Comparison of ENCODE assay signal across 20 cellular contexts in genomic region chr6:121465101-121465500, GRCh38. TPM values are rescaled to one million over a fixed set of nuclear protein-coding genes. Genes with fewer than 3 reads are reported as not detected.
A peak's percentile ranks its signal among the peaks of the same experiment; 100 is the strongest.
DNase-seq lines count a peak whose midpoint lies in the region; ATAC-seq, FAIRE-seq and TF ChIP-seq lines count a peak whose summit lies in the region.
"Had no signal": no experiment of that assay in that cellular context is flagged by ENCODE, and none has a peak within 500 bp of the region (broad histone marks: within the 10 kb centered on the region; RNA-seq: fewer than 3 reads in every experiment).

No MANE protein-coding gene starts in this region.

- H3K4me3 ChIP-seq in GM23338 (no peak overlapping the region), H1 (ENCODE audit: extremely low read depth in 1 of 4, insufficient read depth in 2 of 4, low read depth in 3 of 4, low read length in 4 of 4) (no peak overlapping the region), smooth muscle cell (no peak overlapping the region)

- POLR2A ChIA-PET in H1 (lab: Charles Lee; ENCODE audit: partially characterized antibody), result interaction anchor here (1.2 kb wide), 1 partner anchor 11 kb away, joined by 3 read pairs; no protein-coding TSS in a partner anchor

- no peak overlapping the region for H2BK12ac ChIP-seq in H1 (ENCODE audit: low read depth, low read length)

- H3K4me1 ChIP-seq in GM23338 (ENCODE audit: insufficient read depth), result no peaks in the 10 kb centered on the region
- H3K4me1 ChIP-seq in H1 (replicated peaks in 1 of 4; ENCODE audit: control insufficient read depth in 3 of 4, insufficient read depth in 4 of 4, low read length in 3 of 4), result no peaks in the 10 kb centered on the region
- H3K4me1 ChIP-seq in smooth muscle cell (ENCODE audit: low read depth), result no peaks in the 10 kb centered on the region

- no peaks in the 10 kb centered on the region for H4K20me1 ChIP-seq in GM23338 (replicated peaks; ENCODE audit: insufficient read depth)
- no peaks in the 10 kb centered on the region for H4K20me1 ChIP-seq in H1 (replicated peaks in 1 of 2; ENCODE audit: control insufficient read depth in 1 of 2, insufficient read depth in 2 of 2, low read length in 2 of 2)
- no peaks in the 10 kb centered on the region for H4K20me1 ChIP-seq in smooth muscle cell (ENCODE audit: low read depth)

- no peak overlapping the region for H3K56ac ChIP-seq in H1 (replicated peaks; ENCODE audit: insufficient read length, low read depth, low read length)

- peak overlapping the region; percentile 25; the same call in 1 of the 2 replicates for H2BK15ac ChIP-seq in H1 (ENCODE audit: low read length)

- no peak overlapping the region for H3K18ac ChIP-seq in H1 (ENCODE audit: extremely low read depth, low read length)

- H2AFZ ChIP-seq in GM23338 (peak overlapping the region; percentile 57; the same call in 1 of the 2 replicates), H1 (ENCODE audit: low read length) (peak overlapping the region; percentile 25), smooth muscle cell (ENCODE audit: low read depth) (peak overlapping the region; percentile 27)

- H2BK20ac ChIP-seq in H1 (ENCODE audit: low read length), result 0 out of 2 replicates have a peak overlapping the region, but pooled peaks have one; percentile 17

- TF ChIP-seq CTCF in GM23338 (conservative IDR thresholded peaks at IDR 0.05; ENCODE audit: low read depth in 2 of 2) (no peak), H1 (IDR thresholded peaks at IDR 0.05; ENCODE audit: control extremely low read depth in 1 of 3, insufficient read depth in 1 of 3, low read depth in 1 of 3, low read length in 3 of 3) (no peak), smooth muscle cell (IDR thresholded peaks at IDR 0.05; ENCODE audit: borderline replicate concordance, insufficient read depth, poor library complexity, severe bottlenecking) (no peak)

- H3K79me2 ChIP-seq in GM23338 (replicated peaks; ENCODE audit: insufficient read depth), result no peaks in the 10 kb centered on the region
- no peaks in the 10 kb centered on the region for H3K79me2 ChIP-seq in H1 (ENCODE audit: control insufficient read depth in 1 of 2, insufficient read depth in 2 of 2, low read length in 2 of 2)
- H3K79me2 ChIP-seq in smooth muscle cell (ENCODE audit: low read depth), result no peaks in the 10 kb centered on the region

- H2BK120ac ChIP-seq in H1 (replicated peaks; ENCODE audit: low read depth, low read length), result no peak overlapping the region

- no peaks in the 10 kb centered on the region for H3K4me1 Mint-ChIP-seq in GM23338
- H3K4me1 Mint-ChIP-seq: CD4-positive, CD25-positive, alpha-beta regulatory T cell had no signal

- H3K27me3 ChIP-seq in GM23338 (ENCODE audit: insufficient read depth), result no peaks in the 10 kb centered on the region
- H3K27me3 ChIP-seq in H1 (replicated peaks in 1 of 4; ENCODE audit: control insufficient read depth in 3 of 4, extremely low read depth in 1 of 4, insufficient read depth in 3 of 4, low read length in 3 of 4), result no peaks in the 10 kb centered on the region
- no peaks in the 10 kb centered on the region for H3K27me3 ChIP-seq in smooth muscle cell (ENCODE audit: low read depth)

- H3K4me2 ChIP-seq in GM23338, result no peak overlapping the region
- no peak overlapping the region for H3K4me2 ChIP-seq in H1 (ENCODE audit: insufficient read depth in 1 of 2, low read depth in 2 of 2, low read length in 2 of 2)
- no peak overlapping the region for H3K4me2 ChIP-seq in smooth muscle cell
- H3K4me2 ChIP-seq: KMS-11 had no signal

- H4K91ac ChIP-seq in H1 (replicated peaks; ENCODE audit: insufficient read length, low read length), result no peak overlapping the region

- 92% methylated on average over 6 of the region's 6 CpGs; no CpG with 5 or more reads in 1 of the 2 experiments for WGBS in H1 (ENCODE audit: extremely low coverage in 1 of 2, insufficient coverage in 1 of 2, insufficient read length in 1 of 2, insufficient replicate concordance in 2 of 2, low coverage in 1 of 2, low lambda C conversion rate in 2 of 2, missing lambda C conversion rate in 1 of 2), 2 experiments
- WGBS in smooth muscle cell (ENCODE audit: low lambda C conversion rate), result 95% methylated on average over 6 of the region's 6 CpGs

- H3K9me2 ChIP-seq in GM23338 (ENCODE audit: insufficient read depth), result no peaks in the 10 kb centered on the region

- H3K27ac ChIP-seq in GM23338 (ENCODE audit: low read depth) (no peak overlapping the region), H1 (ENCODE audit: low read depth, low read length) (no peak overlapping the region), smooth muscle cell (ENCODE audit: low read depth) (no peak overlapping the region)
- H3K27ac ChIP-seq: KMS-11 had no signal

- H3F3A ChIP-seq in GM23338 (replicated peaks; ENCODE audit: low read depth) (no peaks in the 10 kb centered on the region), smooth muscle cell (ENCODE audit: low read depth) (no peaks in the 10 kb centered on the region)

- no peaks in the 10 kb centered on the region for H3K36me3 ChIP-seq in GM23338 (ENCODE audit: insufficient read depth)
- H3K36me3 ChIP-seq in H1 (ENCODE audit: control insufficient read depth in 2 of 4, insufficient read depth in 4 of 4, low read length in 3 of 4), result no peaks in the 10 kb centered on the region
- H3K36me3 ChIP-seq in smooth muscle cell (ENCODE audit: low read depth), result no peaks in the 10 kb centered on the region

- DNase-seq in GM23338 (ENCODE audit: low spot score) (no peak), H1 (ENCODE audit: low read depth in 1 of 2, low spot score in 2 of 2) (no peak), kidney tubule cell (ENCODE audit: low spot score) (peak; percentile 33), smooth muscle cell (lab: John Stamatoyannopoulos, UW; ENCODE audit: unreplicated experiment) (no peak), DMS 273 (lab: John Stamatoyannopoulos, UW; ENCODE audit: unreplicated experiment) (no peak)
- DNase-seq in activated CD8-positive, alpha-beta memory T cell treated with anti-CD3 and anti-CD28 coated beads, Interleukin-2, amount 50 U/mL, for 48 hours, result no peak
- DNase-seq in activated effector memory CD4-positive, alpha-beta T cell treated with anti-CD3 and anti-CD28 coated beads, Interleukin-2, amount 50 U/mL, for 16 hours, result no peak
- DNase-seq: AML-193; CD4-positive, CD25-positive, alpha-beta regulatory T cell; COR-L47; EL; NCI-H1417 treated with DMSO at 0.1 percent for 48 hours; NCI-H187 treated with DMSO at 0.1 percent for 48 hours; NCI-H226; NCI-H524; NCI-H82; RPMI8226 had no signal

- H3K4ac ChIP-seq in H1 (replicated peaks; ENCODE audit: insufficient read length, low read depth, low read length), result no peak overlapping the region

- H3K9me3 Mint-ChIP-seq in GM23338, result peaks cover 7% of the 10 kb centered on the region; the same call in 2 of the 3 replicates

- TF ChIP-seq RAD21 in H1 (IDR thresholded peaks at IDR 0.05 in 1 of 2, conservative IDR thresholded peaks at IDR 0.05 in 1 of 2; ENCODE audit: low read depth in 2 of 2, low read length in 2 of 2), result no peak

- H3K23me2 ChIP-seq in H1 (ENCODE audit: low read depth, low read length), result no peaks in the 10 kb centered on the region

- H4K8ac ChIP-seq in H1 (ENCODE audit: extremely low read depth, insufficient read depth, low read length), result no peak overlapping the region

- H3K9me3 ChIP-seq in H1 (ENCODE audit: insufficient read depth in 2 of 2, low read depth in 1 of 2, low read length in 1 of 2), result no peaks in the 10 kb centered on the region
- H3K9me3 ChIP-seq in smooth muscle cell (replicated peaks; ENCODE audit: low read depth), result no peaks in the 10 kb centered on the region

- no peak overlapping the region for H3K4me3 Mint-ChIP-seq in GM23338
- H3K4me3 Mint-ChIP-seq: CD4-positive, CD25-positive, alpha-beta regulatory T cell had no signal

- H3K27ac Mint-ChIP-seq in GM23338, result no peak overlapping the region
- H3K27ac Mint-ChIP-seq: CD4-positive, CD25-positive, alpha-beta regulatory T cell had no signal

- ATAC-seq in GM23338, result no peak

- H3K9ac ChIP-seq in H1 (replicated peaks in 1 of 4; ENCODE audit: extremely low read depth in 1 of 4, low read depth in 3 of 4, low read length in 3 of 4) (no peak overlapping the region), smooth muscle cell (ENCODE audit: low read depth) (no peak overlapping the region)
- H3K9ac ChIP-seq: KMS-11 had no signal

- H3K79me1 ChIP-seq in H1 (ENCODE audit: low read depth, low read length), result no peaks in the 10 kb centered on the region

- TF ChIP-seq EP300 in H1 (IDR thresholded peaks at IDR 0.05; ENCODE audit: borderline replicate concordance in 1 of 2, low read depth in 2 of 2, low read length in 2 of 2), result no peak

- H2BK5ac ChIP-seq in H1 (ENCODE audit: low read depth, low read length), result no peak overlapping the region

- H3K14ac ChIP-seq in H1 (ENCODE audit: insufficient read length), result peak overlapping the region; percentile 97

- H3K27me3 Mint-ChIP-seq in GM23338 (ENCODE audit: insufficient read depth, low read depth, poor library complexity), result peaks cover 4% of the 10 kb centered on the region

- no peak for FAIRE-seq in H1 (lab: Jason Lieb, UNC)
- FAIRE-seq: GM12891, GM19239 had no signal

- H4K5ac ChIP-seq in H1 (ENCODE audit: insufficient read length, low read depth, low read length), result no peak overlapping the region

- CTCF ChIA-PET in H1 (lab: Charles Lee; ENCODE audit: partially characterized antibody), result interaction anchor here (0.9 to 1.1 kb wide), 2 partner anchors 11 to 46 kb away, joined by 3 read pairs; no protein-coding TSS in a partner anchor

- H2AK5ac ChIP-seq in H1 (ENCODE audit: low read depth, low read length), result no peak overlapping the region

- peaks cover 4% of the 10 kb centered on the region; the same call in 1 of the 3 replicates for H3K36me3 Mint-ChIP-seq in GM23338 (ENCODE audit: low read depth)
- H3K36me3 Mint-ChIP-seq: CD4-positive, CD25-positive, alpha-beta regulatory T cell had no signal

- no peak for TF ChIP-seq POLR2A in H1 (IDR thresholded peaks at IDR 0.05; ENCODE audit: control extremely low read depth in 1 of 2, low read depth in 2 of 2, low read length in 2 of 2)

- no peak overlapping the region for H3K23ac ChIP-seq in H1 (ENCODE audit: insufficient read length)

TF ChIP-seq in GM23338, 12 proteins besides CTCF, POLR2A, EP300 and RAD21 (continues in another document):
- TF ChIP-seq ZNF331 (CRISPR knock-in tag; IDR thresholded peaks at IDR 0.05; ENCODE audit: low read depth), result no peak

RNA-seq across cellular contexts. Expression of gene GJA1, which starts 29.7 kb away (rescaled TPM):
- 587 and 609 TPM in 2 replicates for total RNA-seq in GM23338 (2014; rRNA removed; shearing (Covaris generic))
- polyA plus RNA-seq in GM23338 (2016; fragmentation: Nextera tagmentation; extraction: Ambion mirVana) (262 and 279 TPM in 2 replicates), H1 (2011; rRNA removed) (289 and 468 TPM in 2 replicates), smooth muscle cell (184 and 204 TPM in 2 replicates)
- 775 and 795 TPM in 2 replicates for total RNA-seq in H1 (2021; fragmentation: NEBNext Ultra II Directional; extraction: Animal tissue kit (Norgen Biotek cat#: 25700))
- polyA plus RNA-seq in H1 (2011; cell fraction: cytosol; rRNA removed), result 505 TPM
- 212 TPM for polyA plus RNA-seq in H1 (2011; cell fraction: nucleus; rRNA removed)
- polyA plus RNA-seq in H1 (2012, experiment 1 of 2), result 544 to 757 TPM (median 618 TPM) in 4 replicates
- polyA plus RNA-seq in H1 (2012, experiment 2 of 2), result 50.8 TPM
- polyA plus RNA-seq in H1 (2013, experiment 1 of 2), result 1,264 TPM
- 1,314 TPM for polyA plus RNA-seq in H1 (2013, experiment 2 of 2)
- 852 and 1,009 TPM in 2 replicates for polyA minus RNA-seq in H1 (2011; rRNA and poly(A)+ RNA removed)
- 396 TPM for polyA minus RNA-seq in H1 (2011; cell fraction: cytosol; rRNA and poly(A)+ RNA removed)
- polyA minus RNA-seq in H1 (2011; cell fraction: nucleus; rRNA and poly(A)+ RNA removed), result 233 TPM
- total RNA-seq in smooth muscle cell, result 834 and 905 TPM in 2 replicates
- total RNA-seq: CD4-positive, CD25-positive, alpha-beta regulatory T cell had no signal
- polyA plus RNA-seq: CD4-positive, CD25-positive, alpha-beta regulatory T cell had no signal
